Comparison of ENCODE assay signal across 6 cellular contexts in the genomic region with DNA sequence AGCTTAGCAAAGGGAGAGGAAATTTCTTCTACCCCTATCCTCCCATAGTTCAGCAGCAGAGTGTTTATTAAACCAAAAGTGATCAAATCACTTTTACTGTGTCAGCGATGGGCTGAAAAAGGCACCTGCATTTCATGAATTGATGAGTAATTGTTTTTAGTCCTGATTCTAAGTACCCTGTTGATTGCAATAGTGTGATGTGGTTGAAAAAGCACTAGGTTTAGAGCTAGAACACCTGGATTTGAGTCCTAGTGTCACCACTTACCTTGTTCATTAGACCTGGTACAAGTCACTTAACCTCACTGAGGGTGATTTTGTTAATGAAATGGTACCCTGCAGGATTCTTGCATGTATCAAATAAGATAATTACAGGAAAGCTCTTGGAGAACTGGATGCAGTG.
"Had no signal": no experiment of that assay in that cellular context is flagged by ENCODE, and none has a peak within 500 bp of the region (broad histone marks: within the 10 kb centered on the region; RNA-seq: fewer than 3 reads in every experiment).

No MANE protein-coding gene starts in this region.

- H3K4me3 ChIP-seq: K562 had no signal

- DNase-seq: IMR-90, KBM-7, KG1 had no signal

- H3K27ac ChIP-seq: HL-60 had no signal

- ATAC-seq: HepG2, K562 had no signal
